In the genomic region with DNA sequence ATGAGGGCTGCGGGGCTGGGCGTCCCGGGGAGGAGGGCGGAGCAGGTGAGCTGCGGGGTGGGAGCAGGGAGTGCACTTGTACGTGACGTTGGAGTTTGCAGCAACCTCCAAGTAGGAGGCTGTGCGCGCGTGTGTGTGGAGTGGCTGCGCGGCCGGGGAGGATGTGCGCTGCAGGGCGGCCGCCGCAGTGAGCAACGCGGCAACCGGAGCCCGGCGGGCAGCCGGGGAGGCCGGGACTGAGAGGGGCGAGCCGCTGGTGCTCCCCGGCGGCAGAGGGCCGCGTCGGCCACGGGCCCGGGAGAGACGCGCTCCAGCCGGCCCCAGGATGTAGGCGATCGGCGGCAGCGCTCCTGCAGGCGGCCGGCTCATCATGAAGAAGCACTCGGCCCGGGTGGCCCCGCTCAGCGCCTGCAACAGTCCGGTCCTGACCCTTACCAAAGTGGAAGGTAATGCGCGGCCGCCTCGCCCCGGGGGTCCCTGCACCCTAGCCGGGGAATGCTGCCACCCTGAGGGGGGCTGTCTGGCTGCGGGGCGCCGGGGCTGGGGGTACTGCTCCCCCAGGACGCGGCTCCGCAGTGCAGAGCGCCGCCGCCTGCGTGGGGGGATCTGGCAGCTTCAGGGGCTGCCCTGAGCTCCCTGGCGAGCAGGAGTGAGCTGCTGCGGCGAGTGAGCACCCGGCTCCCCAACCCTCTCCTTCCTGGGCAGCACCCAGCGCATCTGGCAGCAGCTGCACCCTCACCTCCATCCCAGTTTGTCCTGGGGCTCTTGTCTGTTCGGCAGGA, we compare ENCODE assay signal across 1 cellular context.
TF ChIP-seq lines count a peak whose summit lies in the region.

No MANE protein-coding gene starts in this region.

TF ChIP-seq in HEK293, 187 proteins besides CTCF, POLR2A, EP300 and RAD21 (continued from another document and continues in another):
- TF ChIP-seq, protein P1, sequence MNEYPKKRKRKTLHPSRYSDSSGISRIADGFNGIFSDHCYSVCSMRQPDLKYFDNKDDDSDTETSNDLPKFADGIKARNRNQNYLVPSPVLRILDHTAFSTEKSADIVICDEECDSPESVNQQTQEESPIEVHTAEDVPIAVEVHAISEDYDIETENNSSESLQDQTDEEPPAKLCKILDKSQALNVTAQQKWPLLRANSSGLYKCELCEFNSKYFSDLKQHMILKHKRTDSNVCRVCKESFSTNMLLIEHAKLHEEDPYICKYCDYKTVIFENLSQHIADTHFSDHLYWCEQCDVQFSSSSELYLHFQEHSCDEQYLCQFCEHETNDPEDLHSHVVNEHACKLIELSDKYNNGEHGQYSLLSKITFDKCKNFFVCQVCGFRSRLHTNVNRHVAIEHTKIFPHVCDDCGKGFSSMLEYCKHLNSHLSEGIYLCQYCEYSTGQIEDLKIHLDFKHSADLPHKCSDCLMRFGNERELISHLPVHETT (tag by site-specific recombination; IDR thresholded peaks at IDR 0.05) = no peak
- TF ChIP-seq ZNF600 (tag by site-specific recombination; IDR thresholded peaks at IDR 0.05) (no peak), PRDM1 (tag by site-specific recombination; IDR thresholded peaks at IDR 0.05) (no peak), ZNF223 (tag by site-specific recombination; IDR thresholded peaks at IDR 0.05) (no peak), ZNF248 (tag by site-specific recombination; IDR thresholded peaks at IDR 0.05) (no peak), MYNN (tag by site-specific recombination; IDR thresholded peaks at IDR 0.05; ENCODE audit: borderline replicate concordance) (no peak), OSR2 (tag by site-specific recombination; IDR thresholded peaks at IDR 0.05) (no peak), ZNF76 (tag by site-specific recombination; IDR thresholded peaks at IDR 0.05; ENCODE audit: borderline replicate concordance, low read depth) (no peak; the same call in 1 of the 2 replicates), ZNF792 (tag by site-specific recombination; IDR thresholded peaks at IDR 0.05) (no peak), TRIM28 (IDR thresholded peaks at IDR 0.05; ENCODE audit: borderline replicate concordance, low read length) (no peak; the same call in 1 of the 2 replicates), BCL11B (tag by site-specific recombination; IDR thresholded peaks at IDR 0.05; ENCODE audit: low read depth) (no peak), ZNF571 (tag by site-specific recombination; IDR thresholded peaks at IDR 0.05) (no peak), ZNF837 (tag by site-specific recombination; IDR thresholded peaks at IDR 0.05) (no peak), ZNF174 (tag by site-specific recombination; IDR thresholded peaks at IDR 0.05) (no peak), ZBTB8A (tag by site-specific recombination; IDR thresholded peaks at IDR 0.05) (0 out of 2 replicates have a peak, but pooled peaks have one; percentile 13), ZNF423 (tag by site-specific recombination; IDR thresholded peaks at IDR 0.05) (peak; percentile 4; the same call in 1 of the 2 replicates), SALL2 (tag by site-specific recombination; IDR thresholded peaks at IDR 0.05; ENCODE audit: borderline replicate concordance) (no peak), KLF7 (tag by site-specific recombination; IDR thresholded peaks at IDR 0.05; ENCODE audit: borderline replicate concordance) (no peak), ZBTB21 (tag by site-specific recombination; IDR thresholded peaks at IDR 0.05) (no peak), ZNF23 (tag by site-specific recombination; IDR thresholded peaks at IDR 0.05; ENCODE audit: borderline replicate concordance) (no peak), ZNF19 (tag by site-specific recombination; IDR thresholded peaks at IDR 0.05; ENCODE audit: low read depth) (no peak), OVOL3 (tag by site-specific recombination; IDR thresholded peaks at IDR 0.05) (no peak), ZFP37 (tag by site-specific recombination; IDR thresholded peaks at IDR 0.05) (0 out of 2 replicates have a peak, but pooled peaks have one; percentile 45), REPIN1 (tag by site-specific recombination; IDR thresholded peaks at IDR 0.05; ENCODE audit: low read depth) (no peak), ZNF341 (tag by site-specific recombination; IDR thresholded peaks at IDR 0.05; ENCODE audit: low read depth) (no peak), ZSCAN23 (tag by site-specific recombination; IDR thresholded peaks at IDR 0.05) (no peak), ZNF24 (tag by site-specific recombination; IDR thresholded peaks at IDR 0.05) (no peak), ZXDB (tag by site-specific recombination; IDR thresholded peaks at IDR 0.05) (no peak), ZNF558 (tag by site-specific recombination; IDR thresholded peaks at IDR 0.05) (no peak), KLF8 (tag by site-specific recombination; IDR thresholded peaks at IDR 0.05) (no peak), ZNF768 (tag by site-specific recombination; IDR thresholded peaks at IDR 0.05) (no peak), ZFP3 (tag by site-specific recombination; IDR thresholded peaks at IDR 0.05; ENCODE audit: low read depth) (no peak), ZNF555 (tag by site-specific recombination; conservative IDR thresholded peaks at IDR 0.05) (no peak)
- TF ChIP-seq, protein P2, sequence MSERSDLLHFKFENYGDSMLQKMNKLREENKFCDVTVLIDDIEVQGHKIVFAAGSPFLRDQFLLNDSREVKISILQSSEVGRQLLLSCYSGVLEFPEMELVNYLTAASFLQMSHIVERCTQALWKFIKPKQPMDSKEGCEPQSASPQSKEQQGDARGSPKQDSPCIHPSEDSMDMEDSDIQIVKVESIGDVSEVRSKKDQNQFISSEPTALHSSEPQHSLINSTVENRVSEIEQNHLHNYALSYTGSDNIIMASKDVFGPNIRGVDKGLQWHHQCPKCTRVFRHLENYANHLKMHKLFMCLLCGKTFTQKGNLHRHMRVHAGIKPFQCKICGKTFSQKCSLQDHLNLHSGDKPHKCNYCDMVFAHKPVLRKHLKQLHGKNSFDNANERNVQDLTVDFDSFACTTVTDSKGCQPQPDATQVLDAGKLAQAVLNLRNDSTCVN (tag by site-specific recombination; optimal IDR thresholded peaks at IDR 0.05) = peak; percentile 64
- TF ChIP-seq, protein P3, sequence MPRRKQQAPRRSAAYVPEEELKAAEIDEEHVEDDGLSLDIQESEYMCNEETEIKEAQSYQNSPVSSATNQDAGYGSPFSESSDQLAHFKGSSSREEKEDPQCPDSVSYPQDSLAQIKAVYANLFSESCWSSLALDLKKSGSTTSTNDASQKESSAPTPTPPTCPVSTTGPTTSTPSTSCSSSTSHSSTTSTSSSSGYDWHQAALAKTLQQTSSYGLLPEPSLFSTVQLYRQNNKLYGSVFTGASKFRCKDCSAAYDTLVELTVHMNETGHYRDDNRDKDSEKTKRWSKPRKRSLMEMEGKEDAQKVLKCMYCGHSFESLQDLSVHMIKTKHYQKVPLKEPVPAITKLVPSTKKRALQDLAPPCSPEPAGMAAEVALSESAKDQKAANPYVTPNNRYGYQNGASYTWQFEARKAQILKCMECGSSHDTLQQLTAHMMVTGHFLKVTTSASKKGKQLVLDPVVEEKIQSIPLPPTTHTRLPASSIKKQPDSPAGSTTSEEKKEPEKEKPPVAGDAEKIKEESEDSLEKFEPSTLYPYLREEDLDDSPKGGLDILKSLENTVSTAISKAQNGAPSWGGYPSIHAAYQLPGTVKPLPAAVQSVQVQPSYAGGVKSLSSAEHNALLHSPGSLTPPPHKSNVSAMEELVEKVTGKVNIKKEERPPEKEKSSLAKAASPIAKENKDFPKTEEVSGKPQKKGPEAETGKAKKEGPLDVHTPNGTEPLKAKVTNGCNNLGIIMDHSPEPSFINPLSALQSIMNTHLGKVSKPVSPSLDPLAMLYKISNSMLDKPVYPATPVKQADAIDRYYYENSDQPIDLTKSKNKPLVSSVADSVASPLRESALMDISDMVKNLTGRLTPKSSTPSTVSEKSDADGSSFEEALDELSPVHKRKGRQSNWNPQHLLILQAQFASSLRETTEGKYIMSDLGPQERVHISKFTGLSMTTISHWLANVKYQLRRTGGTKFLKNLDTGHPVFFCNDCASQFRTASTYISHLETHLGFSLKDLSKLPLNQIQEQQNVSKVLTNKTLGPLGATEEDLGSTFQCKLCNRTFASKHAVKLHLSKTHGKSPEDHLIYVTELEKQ (tag by site-specific recombination; IDR thresholded peaks at IDR 0.05; ENCODE audit: borderline replicate concordance) = no peak
- TF ChIP-seq, protein P4, sequence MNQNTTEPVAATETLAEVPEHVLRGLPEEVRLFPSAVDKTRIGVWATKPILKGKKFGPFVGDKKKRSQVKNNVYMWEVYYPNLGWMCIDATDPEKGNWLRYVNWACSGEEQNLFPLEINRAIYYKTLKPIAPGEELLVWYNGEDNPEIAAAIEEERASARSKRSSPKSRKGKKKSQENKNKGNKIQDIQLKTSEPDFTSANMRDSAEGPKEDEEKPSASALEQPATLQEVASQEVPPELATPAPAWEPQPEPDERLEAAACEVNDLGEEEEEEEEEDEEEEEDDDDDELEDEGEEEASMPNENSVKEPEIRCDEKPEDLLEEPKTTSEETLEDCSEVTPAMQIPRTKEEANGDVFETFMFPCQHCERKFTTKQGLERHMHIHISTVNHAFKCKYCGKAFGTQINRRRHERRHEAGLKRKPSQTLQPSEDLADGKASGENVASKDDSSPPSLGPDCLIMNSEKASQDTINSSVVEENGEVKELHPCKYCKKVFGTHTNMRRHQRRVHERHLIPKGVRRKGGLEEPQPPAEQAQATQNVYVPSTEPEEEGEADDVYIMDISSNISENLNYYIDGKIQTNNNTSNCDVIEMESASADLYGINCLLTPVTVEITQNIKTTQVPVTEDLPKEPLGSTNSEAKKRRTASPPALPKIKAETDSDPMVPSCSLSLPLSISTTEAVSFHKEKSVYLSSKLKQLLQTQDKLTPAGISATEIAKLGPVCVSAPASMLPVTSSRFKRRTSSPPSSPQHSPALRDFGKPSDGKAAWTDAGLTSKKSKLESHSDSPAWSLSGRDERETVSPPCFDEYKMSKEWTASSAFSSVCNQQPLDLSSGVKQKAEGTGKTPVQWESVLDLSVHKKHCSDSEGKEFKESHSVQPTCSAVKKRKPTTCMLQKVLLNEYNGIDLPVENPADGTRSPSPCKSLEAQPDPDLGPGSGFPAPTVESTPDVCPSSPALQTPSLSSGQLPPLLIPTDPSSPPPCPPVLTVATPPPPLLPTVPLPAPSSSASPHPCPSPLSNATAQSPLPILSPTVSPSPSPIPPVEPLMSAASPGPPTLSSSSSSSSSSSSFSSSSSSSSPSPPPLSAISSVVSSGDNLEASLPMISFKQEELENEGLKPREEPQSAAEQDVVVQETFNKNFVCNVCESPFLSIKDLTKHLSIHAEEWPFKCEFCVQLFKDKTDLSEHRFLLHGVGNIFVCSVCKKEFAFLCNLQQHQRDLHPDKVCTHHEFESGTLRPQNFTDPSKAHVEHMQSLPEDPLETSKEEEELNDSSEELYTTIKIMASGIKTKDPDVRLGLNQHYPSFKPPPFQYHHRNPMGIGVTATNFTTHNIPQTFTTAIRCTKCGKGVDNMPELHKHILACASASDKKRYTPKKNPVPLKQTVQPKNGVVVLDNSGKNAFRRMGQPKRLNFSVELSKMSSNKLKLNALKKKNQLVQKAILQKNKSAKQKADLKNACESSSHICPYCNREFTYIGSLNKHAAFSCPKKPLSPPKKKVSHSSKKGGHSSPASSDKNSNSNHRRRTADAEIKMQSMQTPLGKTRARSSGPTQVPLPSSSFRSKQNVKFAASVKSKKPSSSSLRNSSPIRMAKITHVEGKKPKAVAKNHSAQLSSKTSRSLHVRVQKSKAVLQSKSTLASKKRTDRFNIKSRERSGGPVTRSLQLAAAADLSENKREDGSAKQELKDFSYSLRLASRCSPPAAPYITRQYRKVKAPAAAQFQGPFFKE (tag by site-specific recombination; IDR thresholded peaks at IDR 0.05; ENCODE audit: borderline replicate concordance) = no peak
- TF ChIP-seq, protein P5, sequence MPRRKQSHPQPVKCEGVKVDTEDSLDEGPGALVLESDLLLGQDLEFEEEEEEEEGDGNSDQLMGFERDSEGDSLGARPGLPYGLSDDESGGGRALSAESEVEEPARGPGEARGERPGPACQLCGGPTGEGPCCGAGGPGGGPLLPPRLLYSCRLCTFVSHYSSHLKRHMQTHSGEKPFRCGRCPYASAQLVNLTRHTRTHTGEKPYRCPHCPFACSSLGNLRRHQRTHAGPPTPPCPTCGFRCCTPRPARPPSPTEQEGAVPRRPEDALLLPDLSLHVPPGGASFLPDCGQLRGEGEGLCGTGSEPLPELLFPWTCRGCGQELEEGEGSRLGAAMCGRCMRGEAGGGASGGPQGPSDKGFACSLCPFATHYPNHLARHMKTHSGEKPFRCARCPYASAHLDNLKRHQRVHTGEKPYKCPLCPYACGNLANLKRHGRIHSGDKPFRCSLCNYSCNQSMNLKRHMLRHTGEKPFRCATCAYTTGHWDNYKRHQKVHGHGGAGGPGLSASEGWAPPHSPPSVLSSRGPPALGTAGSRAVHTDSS (tag by site-specific recombination; IDR thresholded peaks at IDR 0.05) = no peak
- TF ChIP-seq, protein P6, sequence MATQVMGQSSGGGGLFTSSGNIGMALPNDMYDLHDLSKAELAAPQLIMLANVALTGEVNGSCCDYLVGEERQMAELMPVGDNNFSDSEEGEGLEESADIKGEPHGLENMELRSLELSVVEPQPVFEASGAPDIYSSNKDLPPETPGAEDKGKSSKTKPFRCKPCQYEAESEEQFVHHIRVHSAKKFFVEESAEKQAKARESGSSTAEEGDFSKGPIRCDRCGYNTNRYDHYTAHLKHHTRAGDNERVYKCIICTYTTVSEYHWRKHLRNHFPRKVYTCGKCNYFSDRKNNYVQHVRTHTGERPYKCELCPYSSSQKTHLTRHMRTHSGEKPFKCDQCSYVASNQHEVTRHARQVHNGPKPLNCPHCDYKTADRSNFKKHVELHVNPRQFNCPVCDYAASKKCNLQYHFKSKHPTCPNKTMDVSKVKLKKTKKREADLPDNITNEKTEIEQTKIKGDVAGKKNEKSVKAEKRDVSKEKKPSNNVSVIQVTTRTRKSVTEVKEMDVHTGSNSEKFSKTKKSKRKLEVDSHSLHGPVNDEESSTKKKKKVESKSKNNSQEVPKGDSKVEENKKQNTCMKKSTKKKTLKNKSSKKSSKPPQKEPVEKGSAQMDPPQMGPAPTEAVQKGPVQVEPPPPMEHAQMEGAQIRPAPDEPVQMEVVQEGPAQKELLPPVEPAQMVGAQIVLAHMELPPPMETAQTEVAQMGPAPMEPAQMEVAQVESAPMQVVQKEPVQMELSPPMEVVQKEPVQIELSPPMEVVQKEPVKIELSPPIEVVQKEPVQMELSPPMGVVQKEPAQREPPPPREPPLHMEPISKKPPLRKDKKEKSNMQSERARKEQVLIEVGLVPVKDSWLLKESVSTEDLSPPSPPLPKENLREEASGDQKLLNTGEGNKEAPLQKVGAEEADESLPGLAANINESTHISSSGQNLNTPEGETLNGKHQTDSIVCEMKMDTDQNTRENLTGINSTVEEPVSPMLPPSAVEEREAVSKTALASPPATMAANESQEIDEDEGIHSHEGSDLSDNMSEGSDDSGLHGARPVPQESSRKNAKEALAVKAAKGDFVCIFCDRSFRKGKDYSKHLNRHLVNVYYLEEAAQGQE (tag by site-specific recombination; IDR thresholded peaks at IDR 0.05) = no peak
- TF ChIP-seq, protein P7, sequence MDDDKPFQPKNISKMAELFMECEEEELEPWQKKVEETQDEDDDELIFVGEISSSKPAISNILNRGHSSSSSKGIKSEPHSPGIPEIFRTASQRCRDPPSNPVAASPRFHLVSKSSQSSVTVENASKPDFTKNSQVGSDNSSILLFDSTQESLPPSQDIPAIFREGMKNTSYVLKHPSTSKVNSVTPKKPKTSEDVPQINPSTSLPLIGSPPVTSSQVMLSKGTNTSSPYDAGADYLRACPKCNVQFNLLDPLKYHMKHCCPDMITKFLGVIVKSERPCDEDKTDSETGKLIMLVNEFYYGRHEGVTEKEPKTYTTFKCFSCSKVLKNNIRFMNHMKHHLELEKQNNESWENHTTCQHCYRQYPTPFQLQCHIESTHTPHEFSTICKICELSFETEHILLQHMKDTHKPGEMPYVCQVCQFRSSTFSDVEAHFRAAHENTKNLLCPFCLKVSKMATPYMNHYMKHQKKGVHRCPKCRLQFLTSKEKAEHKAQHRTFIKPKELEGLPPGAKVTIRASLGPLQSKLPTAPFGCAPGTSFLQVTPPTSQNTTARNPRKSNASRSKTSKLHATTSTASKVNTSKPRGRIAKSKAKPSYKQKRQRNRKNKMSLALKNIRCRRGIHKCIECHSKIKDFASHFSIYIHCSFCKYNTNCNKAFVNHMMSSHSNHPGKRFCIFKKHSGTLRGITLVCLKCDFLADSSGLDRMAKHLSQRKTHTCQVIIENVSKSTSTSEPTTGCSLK (tag by site-specific recombination; IDR thresholded peaks at IDR 0.05) = no peak
